Comparison of ENCODE assay signal across 8 cellular contexts in genomic region chr5:95511606-95512005, GRCh38.
"Had no signal": no experiment of that assay in that cellular context is flagged by ENCODE, and none has a peak within 500 bp of the region (broad histone marks: within the 10 kb centered on the region; RNA-seq: fewer than 3 reads in every experiment).

No MANE protein-coding gene starts in this region.

- H2AFZ ChIP-seq: GM23248 had no signal

- H3K9me3 Mint-ChIP-seq: H9, HFFc6 had no signal

- H3K27ac Mint-ChIP-seq: H9, HFFc6 had no signal

- DNase-seq: GM23248, H9, HFFc6, KG1 had no signal

- ATAC-seq: HCT116, HepG2, K562 had no signal

- H3K4me3 ChIP-seq: GM23248, K562 had no signal

- H3K27ac ChIP-seq: GM23248, HL-60 had no signal

- H3K4me3 Mint-ChIP-seq: H9, HFFc6 had no signal

- H3K9ac ChIP-seq: GM23248 had no signal
